In genomic region chr11:121964591-121964990, GRCh38 we compare ENCODE assay signal across 11 cellular contexts.
DNase-seq lines count a peak whose midpoint lies in the region; ATAC-seq and TF ChIP-seq lines count a peak whose summit lies in the region.
"Had no signal": no experiment of that assay in that cellular context is flagged by ENCODE, and none has a peak within 500 bp of the region (broad histone marks: within the 10 kb centered on the region; RNA-seq: fewer than 3 reads in every experiment).

No MANE protein-coding gene starts in this region.

- intact Hi-C loops in activated CD8-positive, alpha-beta T cell treated with anti-CD3 and anti-CD28 coated beads for 36 hours (cut with micrococcal nuclease) = no loop called here

- no peak overlapping the region for H3K27ac Mint-ChIP-seq in activated CD8-positive, alpha-beta T cell treated with anti-CD3 and anti-CD28 coated beads, Interleukin-2, amount 10 ng/mL, durations not matched to agents 7 days and 5 days
- H3K27ac Mint-ChIP-seq in activated CD8-positive, alpha-beta T cell treated with anti-CD3 and anti-CD28 coated beads for 36 hours = no peak overlapping the region
- H3K27ac Mint-ChIP-seq: activated CD4-positive, alpha-beta memory T cell treated with anti-CD3 and anti-CD28 coated beads for 36 hours; stimulated activated naive CD8-positive, alpha-beta T cell treated with anti-CD3 and anti-CD28 coated beads, Interleukin-15, Interleukin-2, amounts not matched to agents 100 ng/mL and 50 ng/mL, for 24 hours had no signal

- peaks cover 7% of the 10 kb centered on the region for H3K4me1 Mint-ChIP-seq in activated CD8-positive, alpha-beta T cell treated with anti-CD3 and anti-CD28 coated beads, Interleukin-2, amount 10 ng/mL, durations not matched to agents 7 days and 5 days (ENCODE audit: low read depth)
- H3K4me1 Mint-ChIP-seq in activated CD8-positive, alpha-beta T cell treated with anti-CD3 and anti-CD28 coated beads for 36 hours (ENCODE audit: low read depth) = peaks cover 3% of the 10 kb centered on the region

- DNase-seq in activated CD8-positive, alpha-beta T cell treated with anti-CD3 and anti-CD28 coated beads, Interleukin-2, amount 10 ng/mL, durations not matched to agents 7 days and 5 days = peak; percentile 21
- DNase-seq in activated CD8-positive, alpha-beta T cell treated with anti-CD3 and anti-CD28 coated beads for 36 hours = no peak
- DNase-seq in SJSA1 (ENCODE audit: low read depth in 1 of 2, low spot score in 2 of 2) (peak; percentile 14 to 37), fibroblast of villous mesenchyme (ENCODE audit: low read depth) (peak; percentile 74), LoVo (ENCODE audit: low spot score) (no peak), cerebellar nuclear complex (lab: John Stamatoyannopoulos, UW) (no peak), NCI-H1105 (lab: John Stamatoyannopoulos, UW) (no peak), GM13976 (ENCODE audit: low spot score) (no peak)
- DNase-seq: activated CD4-positive, alpha-beta memory T cell treated with anti-CD3 and anti-CD28 coated beads for 36 hours; NCI-H187 treated with DMSO at 0.1 percent for 48 hours had no signal

- H3K4me3 ChIP-seq in SJSA1 (no peak overlapping the region), fibroblast of villous mesenchyme (ENCODE audit: low read depth, low read length) (no peak overlapping the region)

- H3K27me3 ChIP-seq in SJSA1 (replicated peaks) = no peaks in the 10 kb centered on the region

- no peak for TF ChIP-seq CTCF in activated CD8-positive, alpha-beta T cell treated with anti-CD3 and anti-CD28 coated beads for 36 hours (IDR thresholded peaks at IDR 0.05)
- TF ChIP-seq CTCF in fibroblast of villous mesenchyme (IDR thresholded peaks at IDR 0.05; ENCODE audit: insufficient read depth, low read depth, low read length) (no peak), GM13976 (IDR thresholded peaks at IDR 0.05; ENCODE audit: borderline replicate concordance, control extremely low read depth, extremely low read depth, insufficient read depth, missing control alignments) (no peak)

- no peaks in the 10 kb centered on the region for H3K36me3 Mint-ChIP-seq in activated CD8-positive, alpha-beta T cell treated with anti-CD3 and anti-CD28 coated beads, Interleukin-2, amount 10 ng/mL, durations not matched to agents 7 days and 5 days (ENCODE audit: low read depth)
- no peaks in the 10 kb centered on the region for H3K36me3 Mint-ChIP-seq in activated CD8-positive, alpha-beta T cell treated with anti-CD3 and anti-CD28 coated beads for 36 hours (ENCODE audit: low read depth)
- H3K36me3 Mint-ChIP-seq: activated CD4-positive, alpha-beta memory T cell treated with anti-CD3 and anti-CD28 coated beads for 36 hours had no signal

- in situ Hi-C loops in GM13976 (cut with MboI; ENCODE audit: low sequenced_read_pairs, unreplicated experiment) = no loop called here

- no peaks in the 10 kb centered on the region for H3K36me3 ChIP-seq in SJSA1

- no peak for ATAC-seq in activated CD8-positive, alpha-beta T cell treated with anti-CD3 and anti-CD28 coated beads, Interleukin-2, amount 10 ng/mL, durations not matched to agents 7 days and 5 days
- no peak for ATAC-seq in activated CD8-positive, alpha-beta T cell treated with anti-CD3 and anti-CD28 coated beads for 36 hours

- H3K9me3 ChIP-seq in SJSA1 (replicated peaks) = no peaks in the 10 kb centered on the region

- POLR2A ChIA-PET in activated CD8-positive, alpha-beta T cell treated with anti-CD3 and anti-CD28 coated beads, Interleukin-2, amount 10 ng/mL, durations not matched to agents 7 days and 5 days (lab: Charles Lee) = no interaction called here
- POLR2A ChIA-PET in activated CD8-positive, alpha-beta T cell treated with anti-CD3 and anti-CD28 coated beads for 36 hours (lab: Charles Lee) = no interaction called here

- H3K4me3 Mint-ChIP-seq in activated CD8-positive, alpha-beta T cell treated with anti-CD3 and anti-CD28 coated beads, Interleukin-2, amount 10 ng/mL, durations not matched to agents 7 days and 5 days = no peak overlapping the region
- no peak overlapping the region for H3K4me3 Mint-ChIP-seq in activated CD8-positive, alpha-beta T cell treated with anti-CD3 and anti-CD28 coated beads for 36 hours
- H3K4me3 Mint-ChIP-seq: activated CD4-positive, alpha-beta memory T cell treated with anti-CD3 and anti-CD28 coated beads for 36 hours; stimulated activated naive CD8-positive, alpha-beta T cell treated with anti-CD3 and anti-CD28 coated beads, Interleukin-15, Interleukin-2, amounts not matched to agents 100 ng/mL and 50 ng/mL, for 24 hours had no signal

- H3K27ac ChIP-seq in SJSA1 = no peak overlapping the region

- peaks cover 10% of the 10 kb centered on the region for H3K4me1 ChIP-seq in SJSA1 (replicated peaks)

- no peaks in the 10 kb centered on the region for H3K27me3 Mint-ChIP-seq in activated CD8-positive, alpha-beta T cell treated with anti-CD3 and anti-CD28 coated beads, Interleukin-2, amount 10 ng/mL, durations not matched to agents 7 days and 5 days (ENCODE audit: low read depth)
- H3K27me3 Mint-ChIP-seq in activated CD8-positive, alpha-beta T cell treated with anti-CD3 and anti-CD28 coated beads for 36 hours = peaks cover 6% of the 10 kb centered on the region

- CTCF ChIA-PET in activated CD8-positive, alpha-beta T cell treated with anti-CD3 and anti-CD28 coated beads, Interleukin-2, amount 10 ng/mL, durations not matched to agents 7 days and 5 days (lab: Charles Lee) = no interaction called here
- CTCF ChIA-PET in activated CD8-positive, alpha-beta T cell treated with anti-CD3 and anti-CD28 coated beads for 36 hours (lab: Charles Lee) = interaction anchor here (1.2 kb wide), 1 partner anchor 9 kb away, joined by 3 read pairs; no protein-coding TSS in a partner anchor

- H3K9me3 Mint-ChIP-seq in activated CD8-positive, alpha-beta T cell treated with anti-CD3 and anti-CD28 coated beads, Interleukin-2, amount 10 ng/mL, durations not matched to agents 7 days and 5 days (ENCODE audit: insufficient read depth) = no peaks in the 10 kb centered on the region
- H3K9me3 Mint-ChIP-seq in activated CD8-positive, alpha-beta T cell treated with anti-CD3 and anti-CD28 coated beads for 36 hours = no peaks in the 10 kb centered on the region
- H3K9me3 Mint-ChIP-seq: activated CD4-positive, alpha-beta memory T cell treated with anti-CD3 and anti-CD28 coated beads for 36 hours; stimulated activated naive CD8-positive, alpha-beta T cell treated with anti-CD3 and anti-CD28 coated beads, Interleukin-15, Interleukin-2, amounts not matched to agents 100 ng/mL and 50 ng/mL, for 24 hours had no signal

Comparison
In these comparisons a context has a peak if more than half of its experiments do, and no peak if none do; other contexts are left out.
1. DNase-seq: peak in activated CD8-positive, alpha-beta T cell treated with anti-CD3 and anti-CD28 coated beads, Interleukin-2, amount 10 ng/mL, durations not matched to agents 7 days and 5 days (single experiment), SJSA1 (2 of 2) and fibroblast of villous mesenchyme (single experiment); none in activated CD8-positive, alpha-beta T cell treated with anti-CD3 and anti-CD28 coated beads for 36 hours (single experiment), LoVo (single experiment), cerebellar nuclear complex (0 of 2), NCI-H1105 (single experiment) and GM13976 (single experiment).